Comparison of ENCODE assay signal across 7 cellular contexts in the genomic region with DNA sequence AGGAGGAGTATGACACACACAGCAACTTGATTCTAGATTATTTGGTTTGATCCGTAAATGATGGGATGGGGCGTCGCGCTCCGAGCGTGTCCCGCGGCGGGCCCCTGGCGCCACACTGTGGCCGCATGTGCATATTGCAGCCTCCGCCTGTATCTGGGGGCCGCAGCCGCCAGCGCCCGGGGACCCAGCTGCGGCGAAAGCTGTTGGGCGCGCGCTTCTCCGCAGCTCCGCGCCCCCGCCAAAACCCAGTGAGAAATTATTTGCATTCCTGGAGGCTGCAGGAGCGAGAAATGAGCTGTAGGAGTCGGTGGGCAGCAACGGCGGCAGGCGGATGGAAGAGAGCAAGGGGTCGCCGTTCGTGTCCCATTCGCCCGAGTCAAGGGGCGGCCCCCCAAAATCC. TPM values are rescaled to one million over a fixed set of nuclear protein-coding genes. Genes with fewer than 3 reads are reported as not detected.
DNase-seq lines count a peak whose midpoint lies in the region; ATAC-seq and TF ChIP-seq lines count a peak whose summit lies in the region.
"Not testable (repeated sequence)": the region's sequence is repeated elsewhere in the genome, so short reads cannot be mapped to it uniquely, and the experiment has no call there.

No MANE protein-coding gene starts in this region.

- no CpG with 5 or more reads among the region's 36 CpGs for WGBS in iPS DF 6.9 (ENCODE audit: insufficient coverage, insufficient read length)

- peak overlapping the region; percentile 44 to 71 (median 57) for H3K4me3 ChIP-seq in breast epithelium
- peak overlapping the region; percentile 47; the same call in 1 of the 2 replicates for H3K4me3 ChIP-seq in iPS DF 6.9 (ENCODE audit: low read length)
- peak overlapping the region; percentile 52 for H3K4me3 ChIP-seq in rectal smooth muscle tissue (ENCODE audit: low read length)

- not testable (repeated sequence) for H3K27me3 ChIP-seq in breast epithelium; iPS DF 6.9 (ENCODE audit: control insufficient read depth, insufficient read depth, low read length); rectal smooth muscle tissue (ENCODE audit: control insufficient read depth, insufficient read depth, low read length)

- peak; percentile 71 for ATAC-seq in GM18502 (IDR thresholded peaks at IDR 0.05; ENCODE audit: poor library complexity, unreplicated experiment)
- ATAC-seq in HG02885 (IDR thresholded peaks at IDR 0.05; ENCODE audit: poor library complexity, unreplicated experiment) = peak; percentile 79

- peak; percentile 24 for DNase-seq in NCI-H1694 treated with DMSO at 0.1 percent for 48 hours (lab: John Stamatoyannopoulos, UW)
- DNase-seq in activated CD4-positive, CD25-positive, alpha-beta regulatory T cell (lab: John Stamatoyannopoulos, UW) = peak in 3 of 4 experiments; percentile 9 to 34 (median 30)
- DNase-seq in breast epithelium (ENCODE audit: low spot score in 2 of 2) = peak in 1 of 2 donors; percentile 20
- not testable (repeated sequence) for DNase-seq in iPS DF 6.9 (ENCODE audit: low read depth, low spot score)

- H3K9ac ChIP-seq in rectal smooth muscle tissue (ENCODE audit: low read length) = not testable (repeated sequence)

- H3K36me3 ChIP-seq in breast epithelium; iPS DF 6.9 (ENCODE audit: control insufficient read depth, insufficient read depth, low read length); rectal smooth muscle tissue (ENCODE audit: control insufficient read depth, insufficient read depth, low read length): not testable (repeated sequence)

- not testable (repeated sequence) for TF ChIP-seq POLR2A in breast epithelium (IDR thresholded peaks at IDR 0.05)

- H3K9me3 ChIP-seq in breast epithelium; iPS DF 6.9 (ENCODE audit: control insufficient read depth, insufficient read depth, low read length): not testable (repeated sequence)

- H3K27ac ChIP-seq in breast epithelium = peak overlapping the region; percentile 68 to 84
- not testable (repeated sequence) for H3K27ac ChIP-seq in iPS DF 6.9 (ENCODE audit: low read length)
- H3K27ac ChIP-seq in rectal smooth muscle tissue (ENCODE audit: low read depth, low read length) = peak overlapping the region; percentile 66

- intact Hi-C loops in breast epithelium (cut with DNase I; ENCODE audit: low total_unique reads) = not testable (repeated sequence)

- peak in 1 of 3 donors; percentile 24 for TF ChIP-seq CTCF in breast epithelium (IDR thresholded peaks at IDR 0.05)

- H3K4me1 ChIP-seq in breast epithelium; iPS DF 6.9 (ENCODE audit: control insufficient read depth, insufficient read depth, low read length); rectal smooth muscle tissue (ENCODE audit: control insufficient read depth, insufficient read depth, low read length): not testable (repeated sequence)

RNA-seq across cellular contexts. Expression of a gene that starts 10.0 kb away (rescaled TPM):
- total RNA-seq in breast epithelium = 1 to 10 TPM; 2.8 to 8.5 (median 3.8) TPM
